27 cellular contexts compared by ENCODE assay signal in the genomic region with DNA sequence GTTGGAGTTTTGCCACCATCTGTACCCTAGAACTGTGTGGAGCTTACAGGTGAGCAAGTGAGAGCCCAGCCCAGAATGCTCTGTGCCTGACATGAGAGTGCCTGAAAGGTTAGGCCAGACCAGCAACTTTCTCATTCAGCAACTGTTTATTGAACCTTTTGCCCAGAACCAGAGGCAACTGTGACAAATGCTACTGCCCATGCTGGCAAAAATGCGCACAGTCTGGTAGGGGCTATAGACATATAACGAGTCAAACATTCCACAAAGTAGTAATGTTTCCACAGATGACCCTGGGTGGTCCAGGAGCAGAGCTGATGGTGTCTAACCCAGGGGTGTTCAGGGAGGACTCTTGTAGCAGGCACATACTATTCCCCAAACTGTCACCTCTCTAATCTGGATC. TPM values are rescaled to one million over a fixed set of nuclear protein-coding genes. Genes with fewer than 3 reads are reported as not detected.
DNase-seq lines count a peak whose midpoint lies in the region; ATAC-seq, FAIRE-seq and TF ChIP-seq lines count a peak whose summit lies in the region.
"Had no signal": no experiment of that assay in that cellular context is flagged by ENCODE, and none has a peak within 500 bp of the region (broad histone marks: within the 10 kb centered on the region; RNA-seq: fewer than 3 reads in every experiment).

No MANE protein-coding gene starts in this region.

- TF ChIP-seq CTCF in MCF 10A (IDR thresholded peaks at IDR 0.05; ENCODE audit: unreplicated experiment) (no peak), left lung (IDR thresholded peaks at IDR 0.05) (no peak), suprapubic skin (IDR thresholded peaks at IDR 0.05) (no peak)

- no peaks in the 10 kb centered on the region for H3K36me3 Mint-ChIP-seq in MCF 10A (ENCODE audit: insufficient read depth, unreplicated experiment)
- H3K36me3 Mint-ChIP-seq: activated naive CD8-positive, alpha-beta T cell treated with anti-CD3 and anti-CD28 coated beads, Interleukin-2, amount 10 ng/mL, durations not matched to agents 7 days and 5 days had no signal

- ATAC-seq in left lung, result peak; percentile 7
- ATAC-seq in left colon, result no peak
- no peak for ATAC-seq in HG02588 (IDR thresholded peaks at IDR 0.05; ENCODE audit: unreplicated experiment)

- H3K27ac Mint-ChIP-seq in MCF 10A (ENCODE audit: low read depth, unreplicated experiment), result peak overlapping the region; percentile 73
- H3K27ac Mint-ChIP-seq: activated naive CD8-positive, alpha-beta T cell treated with anti-CD3 and anti-CD28 coated beads, Interleukin-2, amount 10 ng/mL, durations not matched to agents 7 days and 5 days; nephron had no signal

- H3K27me3 Mint-ChIP-seq in MCF 10A (ENCODE audit: insufficient read depth, unreplicated experiment), result no peaks in the 10 kb centered on the region
- H3K27me3 Mint-ChIP-seq: activated naive CD8-positive, alpha-beta T cell treated with anti-CD3 and anti-CD28 coated beads, Interleukin-2, amount 10 ng/mL, durations not matched to agents 7 days and 5 days had no signal

- H3K36me3 ChIP-seq in left lung, result no peaks in the 10 kb centered on the region
- no peaks in the 10 kb centered on the region for H3K36me3 ChIP-seq in suprapubic skin
- H3K36me3 ChIP-seq: BLaER1 treated with 17β-estradiol and CSF1 and Interleukin-3, amounts not matched to agents 10 nM and 100 nM; ovary; SJCRH30; thoracic aorta; vagina; WERI-Rb-1 had no signal

- H3K4me1 ChIP-seq in left lung (no peaks in the 10 kb centered on the region), suprapubic skin (peaks cover 26% of the 10 kb centered on the region)
- H3K4me1 ChIP-seq: Caco-2, SJCRH30 had no signal

- 80% methylated on average over 2 of the region's 2 CpGs for WGBS in suprapubic skin

- H3K27me3 ChIP-seq in left lung, result no peaks in the 10 kb centered on the region
- H3K27me3 ChIP-seq in suprapubic skin, result no peaks in the 10 kb centered on the region
- H3K27me3 ChIP-seq: BLaER1 treated with 17β-estradiol and CSF1 and Interleukin-3, amounts not matched to agents 10 nM and 100 nM; ovary; SJCRH30; vagina had no signal

- TF ChIP-seq EP300 in suprapubic skin (IDR thresholded peaks at IDR 0.05), result no peak

- BruUV-seq in MCF 10A (replicated peaks; lab: Mats Ljungman, UMichigan), result TSS peak; percentile 55

- intact Hi-C loops in MCF 10A (cut with micrococcal nuclease), result no loop called here
- intact Hi-C loops in left lung (cut with DNase I), result no loop called here
- intact Hi-C loops in left colon (cut with DNase I, micrococcal nuclease), result no loop called here

- H3K4me3 ChIP-seq in left lung (no peak overlapping the region), suprapubic skin (no peak overlapping the region)
- H3K4me3 ChIP-seq: BLaER1 treated with 17β-estradiol and CSF1 and Interleukin-3, amounts not matched to agents 10 nM and 100 nM; ovary; SJCRH30; thoracic aorta; vagina had no signal

- peaks cover 27% of the 10 kb centered on the region for H3K4me1 Mint-ChIP-seq in MCF 10A (ENCODE audit: insufficient read depth, unreplicated experiment)
- H3K4me1 Mint-ChIP-seq: activated naive CD8-positive, alpha-beta T cell treated with anti-CD3 and anti-CD28 coated beads, Interleukin-2, amount 10 ng/mL, durations not matched to agents 7 days and 5 days had no signal

- H3K9me3 ChIP-seq in left lung (no peaks in the 10 kb centered on the region), suprapubic skin (no peaks in the 10 kb centered on the region)
- H3K9me3 ChIP-seq: BLaER1 treated with 17β-estradiol and CSF1 and Interleukin-3, amounts not matched to agents 10 nM and 100 nM; Caco-2; ovary; SJCRH30; thoracic aorta; vagina had no signal

- TF ChIP-seq POLR2A in suprapubic skin (IDR thresholded peaks at IDR 0.05), result no peak

- CTCF ChIA-PET in MCF 10A (lab: Yijun Ruan, JAX), result interaction anchor here (1.0 to 2.0 kb wide), 3 partner anchors 55 to 371 kb away, joined by 3 to 4 read pairs (median 4); a partner anchor contains a TSS

- POLR2A ChIA-PET in MCF 10A (lab: Yijun Ruan, JAX), result interaction anchor here (0.9 kb wide), 1 partner anchor 86 kb away, joined by 5 read pairs; a partner anchor contains a TSS

- H3K4me3 Mint-ChIP-seq in MCF 10A (ENCODE audit: unreplicated experiment), result no peak overlapping the region
- H3K4me3 Mint-ChIP-seq: activated naive CD8-positive, alpha-beta T cell treated with anti-CD3 and anti-CD28 coated beads, Interleukin-2, amount 10 ng/mL, durations not matched to agents 7 days and 5 days; nephron had no signal

- peak; percentile 33 for FAIRE-seq in HTR-8/SVneo (lab: Jason Lieb, UNC)
- FAIRE-seq: frontal cortex, small intestine had no signal

- no peaks in the 10 kb centered on the region for H3K9me3 Mint-ChIP-seq in MCF 10A (ENCODE audit: unreplicated experiment)
- H3K9me3 Mint-ChIP-seq: activated naive CD8-positive, alpha-beta T cell treated with anti-CD3 and anti-CD28 coated beads, Interleukin-2, amount 10 ng/mL, durations not matched to agents 7 days and 5 days; nephron had no signal

- H3K27ac ChIP-seq in left lung (no peak overlapping the region), suprapubic skin (peak overlapping the region; percentile 49)
- H3K27ac ChIP-seq: BLaER1 treated with 17β-estradiol and CSF1 and Interleukin-3, amounts not matched to agents 10 nM and 100 nM; ovary; SJCRH30; thoracic aorta; vagina; WERI-Rb-1 had no signal

- DNase-seq in HTR-8/SVneo (ENCODE audit: insufficient read length, low spot score), result no peak
- DNase-seq in MCF 10A (ENCODE audit: unreplicated experiment), result no peak
- no peak for DNase-seq in left lung
- DNase-seq in suprapubic skin (ENCODE audit: low spot score in 2 of 2), result no peak
- DNase-seq in medulla oblongata (ENCODE audit: extremely low spot score), result no peak
- DNase-seq in left colon, result no peak
- DNase-seq: activated CD4-positive, alpha-beta T cell treated with anti-CD3 and anti-CD28 coated beads for 4 hours; activated naive CD8-positive, alpha-beta T cell treated with anti-CD3 and anti-CD28 coated beads, Interleukin-2, amount 10 ng/mL, durations not matched to agents 7 days and 5 days; Caco-2; DMS79; GDM1; NCI-H1048; NCI-H1694; NCI-H446 treated with DMSO at 0.1 percent for 48 hours; NCI-H774; retina; SJCRH30; small intestine; stimulated activated naive CD4-positive, alpha-beta T cell treated with Interleukin-2 at 50 U/mL for 16 hours; WERI-Rb-1 had no signal

RNA-seq across cellular contexts. Expression of a gene that starts 56.0 kb away (rescaled TPM):
- total RNA-seq in MCF 10A (2022), result 21.1 and 21.3 TPM in 2 replicates
- total RNA-seq in left lung, result 10 to 100 TPM; 21.8 to 35.0 TPM
- 1 to 10 TPM; 4.1 to 8.2 (median 4.9) TPM for total RNA-seq in suprapubic skin
- 10 to 100 TPM; 13.5 to 14.0 TPM for total RNA-seq in left colon
